Comparison of ENCODE assay signal across 13 cellular contexts in genomic region chr6:165988757-165989456, GRCh38.
DNase-seq lines count a peak whose midpoint lies in the region; ATAC-seq and TF ChIP-seq lines count a peak whose summit lies in the region.
"Had no signal": no experiment of that assay in that cellular context is flagged by ENCODE, and none has a peak within 500 bp of the region (broad histone marks: within the 10 kb centered on the region; RNA-seq: fewer than 3 reads in every experiment).

No MANE protein-coding gene starts in this region.

- no peak for TF ChIP-seq CTCF in GM23338 (conservative IDR thresholded peaks at IDR 0.05; ENCODE audit: low read depth in 2 of 2)

- no peaks in the 10 kb centered on the region for H3F3A ChIP-seq in GM23338 (replicated peaks; ENCODE audit: low read depth)

- H3K36me3 Mint-ChIP-seq in GM23338 (ENCODE audit: low read depth) = no peaks in the 10 kb centered on the region; the same call in 2 of the 3 replicates

- H3K4me1 Mint-ChIP-seq in GM23338 = peaks cover 21% of the 10 kb centered on the region

- no peaks in the 10 kb centered on the region for H3K9me3 Mint-ChIP-seq in GM23338
- H3K9me3 Mint-ChIP-seq: activated CD4-positive, alpha-beta T cell treated with anti-CD3 and anti-CD28 coated beads, Interleukin-2, amount 10 ng/mL, durations not matched to agents 7 days and 5 days had no signal

- H3K79me2 ChIP-seq in GM23338 (replicated peaks; ENCODE audit: insufficient read depth) = no peaks in the 10 kb centered on the region

- H2AFZ ChIP-seq in GM23338 = peak overlapping the region; percentile 91

- no peak overlapping the region for H3K27ac ChIP-seq in GM23338 (ENCODE audit: low read depth)

- H3K4me1 ChIP-seq in GM23338 (ENCODE audit: insufficient read depth) = peaks cover 19% of the 10 kb centered on the region
- H3K4me1 ChIP-seq: Caco-2 had no signal

- H3K27ac Mint-ChIP-seq in GM23338 = no peak overlapping the region
- H3K27ac Mint-ChIP-seq: activated CD4-positive, alpha-beta T cell treated with anti-CD3 and anti-CD28 coated beads, Interleukin-2, amount 10 ng/mL, durations not matched to agents 7 days and 5 days had no signal

- no peaks in the 10 kb centered on the region for H3K36me3 ChIP-seq in GM23338 (ENCODE audit: insufficient read depth)

- ATAC-seq in GM23338 (peak; percentile 38), sciatic nerve (peak; percentile 39), HG03457 (IDR thresholded peaks at IDR 0.05; ENCODE audit: unreplicated experiment) (no peak)
- ATAC-seq: esophagus mucosa had no signal

- peaks cover 73% of the 10 kb centered on the region for H3K27me3 Mint-ChIP-seq in GM23338 (ENCODE audit: insufficient read depth, low read depth, poor library complexity)

- H3K27me3 ChIP-seq in GM23338 (ENCODE audit: insufficient read depth) = peaks cover 100% of the 10 kb centered on the region

- no peaks in the 10 kb centered on the region for H3K9me2 ChIP-seq in GM23338 (ENCODE audit: insufficient read depth)

- intact Hi-C loops in sciatic nerve (cut with DNase I) = no loop called here

- peak; percentile 44 for DNase-seq in GM23338 (ENCODE audit: low spot score)
- DNase-seq in cerebellar cortex (ENCODE audit: low spot score) = peak; percentile 38
- DNase-seq in sciatic nerve (ENCODE audit: low spot score) = no peak
- DNase-seq in NCI-H345 (lab: John Stamatoyannopoulos, UW) = no peak
- no peak for DNase-seq in DMS153 treated with DMSO at 0.1 percent for 48 hours (lab: John Stamatoyannopoulos, UW; ENCODE audit: unreplicated experiment)
- no peak for DNase-seq in NCI-H2227 (lab: John Stamatoyannopoulos, UW; ENCODE audit: unreplicated experiment)
- DNase-seq: activated CD4-positive, alpha-beta T cell treated with anti-CD3 and anti-CD28 coated beads, Interleukin-2, amount 10 ng/mL, durations not matched to agents 7 days and 5 days; Caco-2; SIG-M5; stimulated activated CD4-positive, alpha-beta T cell treated with anti-CD3 and anti-CD28 coated beads, Interleukin-1b, Interleukin-23, amount 100 ng/mL, for 48 hours had no signal

- H3K9me3 ChIP-seq in iPS-18c (ENCODE audit: control insufficient read depth, insufficient read depth, low read length) = no peaks in the 10 kb centered on the region
- H3K9me3 ChIP-seq: Caco-2 had no signal

- peak overlapping the region; percentile 81 for H3K4me3 Mint-ChIP-seq in GM23338
- H3K4me3 Mint-ChIP-seq: activated CD4-positive, alpha-beta T cell treated with anti-CD3 and anti-CD28 coated beads, Interleukin-2, amount 10 ng/mL, durations not matched to agents 7 days and 5 days had no signal

- H4K20me1 ChIP-seq in GM23338 (replicated peaks; ENCODE audit: insufficient read depth) = peaks cover 3% of the 10 kb centered on the region

- H3K4me2 ChIP-seq in GM23338 = peak overlapping the region; percentile 89

- H3K4me3 ChIP-seq in GM23338 (peak overlapping the region; percentile 70), iPS-18c (ENCODE audit: insufficient read depth, low read depth, low read length) (peak overlapping the region; percentile 55)

TF ChIP-seq in GM23338, 12 proteins besides CTCF, POLR2A, EP300 and RAD21 (continues in another document):
- TF ChIP-seq, protein P1, sequence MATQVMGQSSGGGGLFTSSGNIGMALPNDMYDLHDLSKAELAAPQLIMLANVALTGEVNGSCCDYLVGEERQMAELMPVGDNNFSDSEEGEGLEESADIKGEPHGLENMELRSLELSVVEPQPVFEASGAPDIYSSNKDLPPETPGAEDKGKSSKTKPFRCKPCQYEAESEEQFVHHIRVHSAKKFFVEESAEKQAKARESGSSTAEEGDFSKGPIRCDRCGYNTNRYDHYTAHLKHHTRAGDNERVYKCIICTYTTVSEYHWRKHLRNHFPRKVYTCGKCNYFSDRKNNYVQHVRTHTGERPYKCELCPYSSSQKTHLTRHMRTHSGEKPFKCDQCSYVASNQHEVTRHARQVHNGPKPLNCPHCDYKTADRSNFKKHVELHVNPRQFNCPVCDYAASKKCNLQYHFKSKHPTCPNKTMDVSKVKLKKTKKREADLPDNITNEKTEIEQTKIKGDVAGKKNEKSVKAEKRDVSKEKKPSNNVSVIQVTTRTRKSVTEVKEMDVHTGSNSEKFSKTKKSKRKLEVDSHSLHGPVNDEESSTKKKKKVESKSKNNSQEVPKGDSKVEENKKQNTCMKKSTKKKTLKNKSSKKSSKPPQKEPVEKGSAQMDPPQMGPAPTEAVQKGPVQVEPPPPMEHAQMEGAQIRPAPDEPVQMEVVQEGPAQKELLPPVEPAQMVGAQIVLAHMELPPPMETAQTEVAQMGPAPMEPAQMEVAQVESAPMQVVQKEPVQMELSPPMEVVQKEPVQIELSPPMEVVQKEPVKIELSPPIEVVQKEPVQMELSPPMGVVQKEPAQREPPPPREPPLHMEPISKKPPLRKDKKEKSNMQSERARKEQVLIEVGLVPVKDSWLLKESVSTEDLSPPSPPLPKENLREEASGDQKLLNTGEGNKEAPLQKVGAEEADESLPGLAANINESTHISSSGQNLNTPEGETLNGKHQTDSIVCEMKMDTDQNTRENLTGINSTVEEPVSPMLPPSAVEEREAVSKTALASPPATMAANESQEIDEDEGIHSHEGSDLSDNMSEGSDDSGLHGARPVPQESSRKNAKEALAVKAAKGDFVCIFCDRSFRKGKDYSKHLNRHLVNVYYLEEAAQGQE (IDR thresholded peaks at IDR 0.05; ENCODE audit: unreplicated experiment) = no peak
- no peak for TF ChIP-seq CREB1 (CRISPR knock-in tag; IDR thresholded peaks at IDR 0.05; ENCODE audit: low read depth)
- TF ChIP-seq ZNF114 (CRISPR knock-in tag; IDR thresholded peaks at IDR 0.05) = no peak
- TF ChIP-seq, protein P2, sequence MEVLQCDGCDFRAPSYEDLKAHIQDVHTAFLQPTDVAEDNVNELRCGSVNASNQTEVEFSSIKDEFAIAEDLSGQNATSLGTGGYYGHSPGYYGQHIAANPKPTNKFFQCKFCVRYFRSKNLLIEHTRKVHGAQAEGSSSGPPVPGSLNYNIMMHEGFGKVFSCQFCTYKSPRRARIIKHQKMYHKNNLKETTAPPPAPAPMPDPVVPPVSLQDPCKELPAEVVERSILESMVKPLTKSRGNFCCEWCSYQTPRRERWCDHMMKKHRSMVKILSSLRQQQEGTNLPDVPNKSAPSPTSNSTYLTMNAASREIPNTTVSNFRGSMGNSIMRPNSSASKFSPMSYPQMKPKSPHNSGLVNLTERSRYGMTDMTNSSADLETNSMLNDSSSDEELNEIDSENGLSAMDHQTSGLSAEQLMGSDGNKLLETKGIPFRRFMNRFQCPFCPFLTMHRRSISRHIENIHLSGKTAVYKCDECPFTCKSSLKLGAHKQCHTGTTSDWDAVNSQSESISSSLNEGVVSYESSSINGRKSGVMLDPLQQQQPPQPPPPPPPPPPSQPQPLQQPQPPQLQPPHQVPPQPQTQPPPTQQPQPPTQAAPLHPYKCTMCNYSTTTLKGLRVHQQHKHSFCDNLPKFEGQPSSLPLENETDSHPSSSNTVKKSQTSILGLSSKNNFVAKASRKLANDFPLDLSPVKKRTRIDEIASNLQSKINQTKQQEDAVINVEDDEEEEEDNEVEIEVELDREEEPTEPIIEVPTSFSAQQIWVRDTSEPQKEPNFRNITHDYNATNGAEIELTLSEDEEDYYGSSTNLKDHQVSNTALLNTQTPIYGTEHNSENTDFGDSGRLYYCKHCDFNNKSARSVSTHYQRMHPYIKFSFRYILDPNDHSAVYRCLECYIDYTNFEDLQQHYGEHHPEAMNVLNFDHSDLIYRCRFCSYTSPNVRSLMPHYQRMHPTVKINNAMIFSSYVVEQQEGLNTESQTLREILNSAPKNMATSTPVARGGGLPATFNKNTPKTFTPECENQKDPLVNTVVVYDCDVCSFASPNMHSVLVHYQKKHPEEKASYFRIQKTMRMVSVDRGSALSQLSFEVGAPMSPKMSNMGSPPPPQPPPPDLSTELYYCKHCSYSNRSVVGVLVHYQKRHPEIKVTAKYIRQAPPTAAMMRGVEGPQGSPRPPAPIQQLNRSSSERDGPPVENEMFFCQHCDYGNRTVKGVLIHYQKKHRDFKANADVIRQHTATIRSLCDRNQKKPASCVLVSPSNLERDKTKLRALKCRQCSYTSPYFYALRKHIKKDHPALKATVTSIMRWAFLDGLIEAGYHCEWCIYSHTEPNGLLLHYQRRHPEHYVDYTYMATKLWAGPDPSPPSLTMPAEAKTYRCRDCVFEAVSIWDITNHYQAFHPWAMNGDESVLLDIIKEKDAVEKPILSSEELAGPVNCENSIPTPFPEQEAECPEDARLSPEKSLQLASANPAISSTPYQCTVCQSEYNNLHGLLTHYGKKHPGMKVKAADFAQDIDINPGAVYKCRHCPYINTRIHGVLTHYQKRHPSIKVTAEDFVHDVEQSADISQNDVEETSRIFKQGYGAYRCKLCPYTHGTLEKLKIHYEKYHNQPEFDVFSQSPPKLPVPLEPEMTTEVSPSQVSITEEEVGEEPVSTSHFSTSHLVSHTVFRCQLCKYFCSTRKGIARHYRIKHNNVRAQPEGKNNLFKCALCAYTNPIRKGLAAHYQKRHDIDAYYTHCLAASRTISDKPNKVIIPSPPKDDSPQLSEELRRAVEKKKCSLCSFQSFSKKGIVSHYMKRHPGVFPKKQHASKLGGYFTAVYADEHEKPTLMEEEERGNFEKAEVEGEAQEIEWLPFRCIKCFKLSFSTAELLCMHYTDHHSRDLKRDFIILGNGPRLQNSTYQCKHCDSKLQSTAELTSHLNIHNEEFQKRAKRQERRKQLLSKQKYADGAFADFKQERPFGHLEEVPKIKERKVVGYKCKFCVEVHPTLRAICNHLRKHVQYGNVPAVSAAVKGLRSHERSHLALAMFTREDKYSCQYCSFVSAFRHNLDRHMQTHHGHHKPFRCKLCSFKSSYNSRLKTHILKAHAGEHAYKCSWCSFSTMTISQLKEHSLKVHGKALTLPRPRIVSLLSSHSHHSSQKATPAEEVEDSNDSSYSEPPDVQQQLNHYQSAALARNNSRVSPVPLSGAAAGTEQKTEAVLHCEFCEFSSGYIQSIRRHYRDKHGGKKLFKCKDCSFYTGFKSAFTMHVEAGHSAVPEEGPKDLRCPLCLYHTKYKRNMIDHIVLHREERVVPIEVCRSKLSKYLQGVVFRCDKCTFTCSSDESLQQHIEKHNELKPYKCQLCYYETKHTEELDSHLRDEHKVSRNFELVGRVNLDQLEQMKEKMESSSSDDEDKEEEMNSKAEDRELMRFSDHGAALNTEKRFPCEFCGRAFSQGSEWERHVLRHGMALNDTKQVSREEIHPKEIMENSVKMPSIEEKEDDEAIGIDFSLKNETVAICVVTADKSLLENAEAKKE (CRISPR knock-in tag; IDR thresholded peaks at IDR 0.05) = no peak
- TF ChIP-seq JUNB (IDR thresholded peaks at IDR 0.05; ENCODE audit: unreplicated experiment) = no peak
- TF ChIP-seq, protein P3, sequence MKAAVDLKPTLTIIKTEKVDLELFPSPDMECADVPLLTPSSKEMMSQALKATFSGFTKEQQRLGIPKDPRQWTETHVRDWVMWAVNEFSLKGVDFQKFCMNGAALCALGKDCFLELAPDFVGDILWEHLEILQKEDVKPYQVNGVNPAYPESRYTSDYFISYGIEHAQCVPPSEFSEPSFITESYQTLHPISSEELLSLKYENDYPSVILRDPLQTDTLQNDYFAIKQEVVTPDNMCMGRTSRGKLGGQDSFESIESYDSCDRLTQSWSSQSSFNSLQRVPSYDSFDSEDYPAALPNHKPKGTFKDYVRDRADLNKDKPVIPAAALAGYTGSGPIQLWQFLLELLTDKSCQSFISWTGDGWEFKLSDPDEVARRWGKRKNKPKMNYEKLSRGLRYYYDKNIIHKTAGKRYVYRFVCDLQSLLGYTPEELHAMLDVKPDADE (IDR thresholded peaks at IDR 0.05) = no peak
- peak; percentile 74 for TF ChIP-seq EZH2 (IDR thresholded peaks at IDR 0.05; ENCODE audit: low read depth, unreplicated experiment)

Comparison
In these comparisons a context has a peak if more than half of its experiments do, and no peak if none do; other contexts are left out.
1. DNase-seq: peak in GM23338 (single experiment) and cerebellar cortex (single experiment); none in sciatic nerve (single experiment), NCI-H345 (single experiment), DMS153 treated with DMSO at 0.1 percent for 48 hours (single experiment) and NCI-H2227 (single experiment).